In genomic region chr20:64062596-64063388, GRCh38 we compare ENCODE assay signal across 8 cellular contexts. TPM values are rescaled to one million over a fixed set of nuclear protein-coding genes. Genes with fewer than 3 reads are reported as not detected.
DNase-seq lines count a peak whose midpoint lies in the region; ATAC-seq and TF ChIP-seq lines count a peak whose summit lies in the region.

TSS of gene TCEA2 (plus strand) at chr20:64063198. CDS start at chr20:64063313, 115 bp downstream.

- no peaks in the 10 kb centered on the region for H3K9me3 Mint-ChIP-seq in CD8-positive, alpha-beta T cell

- no peaks in the 10 kb centered on the region for H3K27me3 ChIP-seq in CD8-positive, alpha-beta T cell (ENCODE audit: insufficient read depth, low read length)
- H3K27me3 ChIP-seq in endocrine pancreas (ENCODE audit: control insufficient read depth, insufficient read depth, low read length), result no peaks in the 10 kb centered on the region

- peak within 1 kb of the TSS; percentile 82 for H3K4me3 Mint-ChIP-seq in CD8-positive, alpha-beta T cell

- 12 to 17% methylated on average over 74 to 77 of the region's 85 CpGs for WGBS in mesodermal cell (ENCODE audit: insufficient coverage in 2 of 2), 2 experiments

- H3K36me3 Mint-ChIP-seq in CD8-positive, alpha-beta T cell, result no peaks in the 10 kb centered on the region

- H3K36me3 ChIP-seq in CD8-positive, alpha-beta T cell (ENCODE audit: insufficient read depth, low read length), result no peaks in the 10 kb centered on the region
- no peaks in the 10 kb centered on the region for H3K36me3 ChIP-seq in endocrine pancreas (ENCODE audit: control insufficient read depth, insufficient read depth, low read length)
- H3K36me3 ChIP-seq in mesodermal cell (ENCODE audit: control insufficient read depth, insufficient read depth, low read length), result no peaks in the 10 kb centered on the region

- H3K9ac ChIP-seq in endocrine pancreas (ENCODE audit: control insufficient read depth, insufficient read depth, low read length), result peak within 1 kb of the TSS; percentile 93

- POLR2A ChIA-PET in CD8-positive, alpha-beta T cell (lab: Charles Lee), result interaction anchor here (1.0 to 1.9 kb wide), 4 partner anchors 15 to 82 kb away, joined by 4 to 10 read pairs (median 8); partner anchors contain the start of genes LKAAEAR1 and PRPF6

- no peaks in the 10 kb centered on the region for H3K27me3 Mint-ChIP-seq in CD8-positive, alpha-beta T cell (ENCODE audit: low read depth)

- CTCF ChIA-PET in CD8-positive, alpha-beta T cell (lab: Charles Lee), result interaction anchor here (0.9 to 7.1 kb wide), 4 partner anchors 21 to 567 kb away, joined by 3 to 62 read pairs (median 6); partner anchors contain the start of genes C20orf204 and LKAAEAR1

- no peaks in the 10 kb centered on the region for H3K9me3 ChIP-seq in CD8-positive, alpha-beta T cell (ENCODE audit: low read length)
- H3K9me3 ChIP-seq in endocrine pancreas (ENCODE audit: control insufficient read depth, low read length) (no peaks in the 10 kb centered on the region), mesodermal cell (ENCODE audit: control insufficient read depth, low read length) (no peaks in the 10 kb centered on the region)

- peak; percentile 84 to 97 (median 91) for DNase-seq in CD8-positive, alpha-beta T cell
- DNase-seq in HUDEP-2 (lab: John Stamatoyannopoulos, UW; ENCODE audit: unreplicated experiment in 76 of 76) (peak in 73 of 76 experiments; percentile 30 to 95 (median 84)), NOMO-1 treated with dmso at 0.1 percent for 144 hours (lab: John Stamatoyannopoulos, UW; ENCODE audit: unreplicated experiment) (peak; percentile 88)
- peak; percentile 76 for DNase-seq in activated CD8-positive, alpha-beta memory T cell treated with anti-CD3 and anti-CD28 coated beads, Interleukin-2, amount 50 U/mL, for 1 hour (ENCODE audit: extremely low read depth)
- DNase-seq in stimulated activated CD8-positive, alpha-beta memory T cell treated with anti-CD3 and anti-CD28 coated beads, Interleukin-15, amount 100 ng/mL, for 24 hours (ENCODE audit: low read depth), result peak; percentile 80

- no peak for TF ChIP-seq CTCF in CD8-positive, alpha-beta T cell (IDR thresholded peaks at IDR 0.05)

- peak; percentile 94 for ATAC-seq in CD8-positive, alpha-beta T cell
- ATAC-seq in GM21367 (IDR thresholded peaks at IDR 0.05; ENCODE audit: unreplicated experiment), result peak; percentile 50

- peaks cover 36% of the 10 kb centered on the region for H3K4me1 Mint-ChIP-seq in CD8-positive, alpha-beta T cell (ENCODE audit: low read depth)

- peak within 1 kb of the TSS; percentile 42 for H3K27ac ChIP-seq in CD8-positive, alpha-beta T cell (ENCODE audit: low read depth, low read length)
- peak within 1 kb of the TSS; percentile 57 for H3K27ac ChIP-seq in mesodermal cell (ENCODE audit: low read depth, low read length, severe bottlenecking)

- intact Hi-C loops in CD8-positive, alpha-beta T cell (cut with DNase I, micrococcal nuclease), result loop anchor here (1.0 to 10.0 kb wide), 9 partner anchors 15 to 848 kb away; partner anchors contain the start of genes PRPF6 (in 2 of the 2), UCKL1 (in 2 of the 2), ARFRP1 (in 1 of the 2) and DNAJC5 (in 1 of the 2)

- peak within 1 kb of the TSS; percentile 63 for H3K27ac Mint-ChIP-seq in CD8-positive, alpha-beta T cell

- H3K4me1 ChIP-seq in CD8-positive, alpha-beta T cell (ENCODE audit: insufficient read depth, low read length), result peaks cover 48% of the 10 kb centered on the region
- H3K4me1 ChIP-seq in endocrine pancreas (ENCODE audit: control insufficient read depth, insufficient read depth, low read length), result no peaks in the 10 kb centered on the region
- H3K4me1 ChIP-seq in mesodermal cell (ENCODE audit: control insufficient read depth, insufficient read depth, low read length, poor library complexity, severe bottlenecking), result peaks cover 11% of the 10 kb centered on the region

- peak within 1 kb of the TSS; percentile 68 for H3K4me3 ChIP-seq in CD8-positive, alpha-beta T cell (ENCODE audit: low read depth, low read length)
- no peak within 1 kb of the TSS for H3K4me3 ChIP-seq in endocrine pancreas (ENCODE audit: control insufficient read depth, insufficient read depth, low read length)
- H3K4me3 ChIP-seq in mesodermal cell (ENCODE audit: extremely low read depth, insufficient read depth, low read length, poor library complexity, severe bottlenecking), result peak within 1 kb of the TSS; percentile 85

RNA-seq across cellular contexts. Expression of gene TCEA2, which starts in this region (rescaled TPM):
- 10 to 100 TPM; 18.2 to 18.4 TPM for total RNA-seq in CD8-positive, alpha-beta T cell
- polyA plus RNA-seq in mesodermal cell (2013, experiment 1 of 2), result 83.7 TPM
- 77.5 TPM for polyA plus RNA-seq in mesodermal cell (2013, experiment 2 of 2)
